ENCODE assay signal across 1 cellular context in genomic region chr19:54115071-54116063, GRCh38.
TF ChIP-seq lines count a peak whose summit lies in the region.

TSS of gene PRPF31 (plus strand) at chr19:54115754. CDS start at chr19:54118279, 2,525 bp downstream.
TSS of gene TFPT (minus strand) at chr19:54115657. CDS start at chr19:54115269, 388 bp downstream.

TF ChIP-seq in GM23338, 12 proteins besides CTCF, POLR2A, EP300 and RAD21:
- TF ChIP-seq JUNB (IDR thresholded peaks at IDR 0.05; ENCODE audit: unreplicated experiment) (no peak), ZNF462 (CRISPR knock-in tag; IDR thresholded peaks at IDR 0.05) (no peak), CREB1 (CRISPR knock-in tag; IDR thresholded peaks at IDR 0.05; ENCODE audit: low read depth) (peak; percentile 99), ZNF114 (CRISPR knock-in tag; IDR thresholded peaks at IDR 0.05) (no peak), STAT1 (IDR thresholded peaks at IDR 0.05; ENCODE audit: unreplicated experiment) (no peak), NANOG (IDR thresholded peaks at IDR 0.05; ENCODE audit: borderline replicate concordance) (no peak), EZH2phosphoT487 (IDR thresholded peaks at IDR 0.05; ENCODE audit: unreplicated experiment) (no peak), REST (IDR thresholded peaks at IDR 0.05; ENCODE audit: unreplicated experiment) (no peak), EZH2 (IDR thresholded peaks at IDR 0.05; ENCODE audit: low read depth, unreplicated experiment) (no peak), ETS1 (IDR thresholded peaks at IDR 0.05) (peak; percentile 99), ZNF331 (CRISPR knock-in tag; IDR thresholded peaks at IDR 0.05; ENCODE audit: low read depth) (no peak), POLR2AphosphoS5 (IDR thresholded peaks at IDR 0.05; ENCODE audit: low read depth) (peak; percentile 82)
